ENCODE assay signal across 8 cellular contexts in the genomic region with DNA sequence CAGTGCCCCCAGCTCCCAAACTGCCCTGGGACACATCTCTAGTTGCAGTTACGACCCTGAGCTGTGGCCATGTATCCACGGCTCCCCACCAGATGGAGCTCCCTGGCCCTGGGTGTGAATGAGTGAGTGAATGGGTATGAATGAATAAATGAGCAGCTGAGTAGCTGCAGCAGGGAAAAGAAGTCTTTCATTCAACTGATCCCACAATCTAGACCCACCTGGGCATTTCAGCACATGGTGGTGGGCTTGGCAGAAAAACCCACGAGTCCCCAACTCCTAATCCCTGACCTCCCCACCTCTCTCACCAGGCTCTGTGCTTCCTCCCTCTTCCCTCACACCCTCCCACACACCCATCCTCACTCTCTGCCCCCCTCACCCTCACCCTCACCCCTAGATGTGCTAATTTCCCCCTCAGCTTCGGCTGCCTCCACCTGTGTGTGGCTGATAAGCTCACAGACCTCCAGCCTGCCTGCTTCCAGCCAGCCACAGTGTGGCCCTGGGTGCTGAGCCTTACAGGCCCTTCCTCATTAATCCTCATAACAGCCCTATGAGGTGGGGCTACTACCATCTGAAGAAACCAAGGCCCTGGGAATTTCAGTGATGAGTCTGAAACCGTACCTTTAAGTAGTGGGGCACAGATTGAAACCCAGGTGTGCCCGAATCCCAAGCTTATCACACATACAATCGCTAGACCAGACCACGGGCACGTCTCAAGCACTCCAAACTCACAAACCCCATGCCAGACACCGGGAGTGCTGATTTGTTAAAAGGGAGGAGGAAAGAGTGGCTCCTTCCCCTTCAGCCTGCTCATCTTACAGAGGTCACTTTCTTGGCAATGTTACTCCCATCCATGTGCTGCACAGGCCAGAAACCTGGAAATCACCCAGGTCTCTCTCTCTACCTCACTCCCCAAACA. TPM values are rescaled to one million over a fixed set of nuclear protein-coding genes. Genes with fewer than 3 reads are reported as not detected.
DNase-seq lines count a peak whose midpoint lies in the region; ATAC-seq and TF ChIP-seq lines count a peak whose summit lies in the region.

No MANE protein-coding gene starts in this region.

- H3K27ac Mint-ChIP-seq in glutamatergic neuron (ENCODE audit: unreplicated experiment) = peak overlapping the region; percentile 59

- no peak overlapping the region for H2AFZ ChIP-seq in mammary epithelial cell (ENCODE audit: low read depth, low read length)

- dilution Hi-C loops in mammary epithelial cell (cut with HindIII; ENCODE audit: low sequenced_read_pairs) = no loop called here

- H3K27me3 Mint-ChIP-seq in glutamatergic neuron (ENCODE audit: unreplicated experiment) = peaks cover 14% of the 10 kb centered on the region

- peak overlapping the region; percentile 42 to 89 for H3K27ac ChIP-seq in breast epithelium
- H3K27ac ChIP-seq in mammary epithelial cell (ENCODE audit: insufficient read depth, low read depth, low read length) = no peak overlapping the region
- peak overlapping the region; percentile 72 to 84 for H3K27ac ChIP-seq in uterus
- H3K27ac ChIP-seq in suprapubic skin = no peak overlapping the region

- peaks cover 16% of the 10 kb centered on the region for H3K4me1 Mint-ChIP-seq in glutamatergic neuron (ENCODE audit: low read depth, unreplicated experiment)

- H3K4me1 ChIP-seq in breast epithelium (peaks cover 4 to 11% of the 10 kb centered on the region in 2 donors), mammary epithelial cell (ENCODE audit: insufficient read depth, low read length) (peaks cover 4% of the 10 kb centered on the region), uterus (peaks cover 12 to 34% of the 10 kb centered on the region in 2 donors), suprapubic skin (peaks cover 53% of the 10 kb centered on the region)

- 64% methylated on average over 10 of the region's 10 CpGs for WGBS in mammary epithelial cell (ENCODE audit: low coverage, missing lambda C conversion rate)
- 62% methylated on average over 10 of the region's 10 CpGs for WGBS in suprapubic skin

- in situ Hi-C loops in mammary epithelial cell (cut with MboI; ENCODE audit: low sequenced_read_pairs in 2 of 2) = no loop called here

- no peaks in the 10 kb centered on the region for H3K27me3 ChIP-seq in breast epithelium
- no peaks in the 10 kb centered on the region for H3K27me3 ChIP-seq in mammary epithelial cell (ENCODE audit: insufficient read depth, low read length)
- H3K27me3 ChIP-seq in uterus = no peaks in the 10 kb centered on the region
- no peaks in the 10 kb centered on the region for H3K27me3 ChIP-seq in suprapubic skin

- TF ChIP-seq EP300 in suprapubic skin (IDR thresholded peaks at IDR 0.05) = no peak

- intact Hi-C loops in breast epithelium (cut with DNase I; ENCODE audit: low total_unique reads) (no loop called here), mammary epithelial cell (cut with micrococcal nuclease) (no loop called here), uterus (cut with DNase I; ENCODE audit: low total_unique reads) (no loop called here)

- no peak for ATAC-seq in GM18520 (IDR thresholded peaks at IDR 0.05; ENCODE audit: unreplicated experiment)

- H3K36me3 ChIP-seq in breast epithelium (no peaks in the 10 kb centered on the region), mammary epithelial cell (ENCODE audit: insufficient read depth, low read length) (peaks cover 3% of the 10 kb centered on the region), uterus (no peaks in the 10 kb centered on the region), suprapubic skin (peaks cover 7% of the 10 kb centered on the region)

- no TSS peak for BruUV-seq in mammary epithelial cell (replicated peaks; lab: Mats Ljungman, UMichigan)

- H3K9ac ChIP-seq in mammary epithelial cell (ENCODE audit: insufficient read depth, low read length) = no peak overlapping the region

- peaks cover 27% of the 10 kb centered on the region for H3K79me2 ChIP-seq in mammary epithelial cell (ENCODE audit: insufficient read depth, low read length)

- peak overlapping the region; percentile 23 for H3K4me3 Mint-ChIP-seq in glutamatergic neuron (ENCODE audit: unreplicated experiment)

- H3K36me3 Mint-ChIP-seq in glutamatergic neuron (ENCODE audit: unreplicated experiment) = no peaks in the 10 kb centered on the region

- H4K20me1 ChIP-seq in mammary epithelial cell (ENCODE audit: insufficient read depth, low read length) = no peaks in the 10 kb centered on the region

- no peak overlapping the region for H3K4me3 ChIP-seq in breast epithelium
- H3K4me3 ChIP-seq in mammary epithelial cell (replicated peaks in 1 of 3; ENCODE audit: insufficient read depth in 1 of 3, low read depth in 2 of 3, low read length in 3 of 3) = no peak overlapping the region
- H3K4me3 ChIP-seq in uterus = no peak overlapping the region
- H3K4me3 ChIP-seq in suprapubic skin = no peak overlapping the region

- H3K9me3 ChIP-seq in breast epithelium (no peaks in the 10 kb centered on the region), mammary epithelial cell (replicated peaks; ENCODE audit: insufficient read depth, low read length) (no peaks in the 10 kb centered on the region), uterus (no peaks in the 10 kb centered on the region), suprapubic skin (no peaks in the 10 kb centered on the region)

- H3K4me2 ChIP-seq in mammary epithelial cell (ENCODE audit: insufficient read depth, low read depth, low read length) = no peak overlapping the region

- no peak for DNase-seq in breast epithelium (ENCODE audit: low spot score in 2 of 2)
- no peak for DNase-seq in mammary epithelial cell
- DNase-seq in UCSD-AML1 (lab: John Stamatoyannopoulos, UW; ENCODE audit: unreplicated experiment) = peak; percentile 20
- no peak for DNase-seq in glutamatergic neuron
- DNase-seq in uterus = peak in 1 of 2 donors; percentile 55
- DNase-seq in suprapubic skin (ENCODE audit: low spot score in 2 of 2) = no peak
- no peak for DNase-seq in NCI-H1930 (lab: John Stamatoyannopoulos, UW)

- H3K9me3 Mint-ChIP-seq in glutamatergic neuron (ENCODE audit: unreplicated experiment) = peaks cover 16% of the 10 kb centered on the region

- TF ChIP-seq POLR2A in breast epithelium (IDR thresholded peaks at IDR 0.05) = no peak
- TF ChIP-seq POLR2A in uterus (IDR thresholded peaks at IDR 0.05) = no peak
- TF ChIP-seq POLR2A in suprapubic skin (IDR thresholded peaks at IDR 0.05) = no peak

- TF ChIP-seq CTCF in breast epithelium (IDR thresholded peaks at IDR 0.05) = no peak
- peak in 1 of 2 donors; percentile 13 for TF ChIP-seq CTCF in mammary epithelial cell (conservative IDR thresholded peaks at IDR 0.05 in 1 of 2, IDR thresholded peaks at IDR 0.05 in 1 of 2; ENCODE audit: extremely low read depth in 1 of 2, insufficient read depth in 1 of 2, low read depth in 1 of 2, low read length in 2 of 2)
- TF ChIP-seq CTCF in glutamatergic neuron (IDR thresholded peaks at IDR 0.05; ENCODE audit: partially characterized antibody, unreplicated experiment) = no peak
- TF ChIP-seq CTCF in uterus (IDR thresholded peaks at IDR 0.05) = peak in 1 of 4 experiments; percentile 17
- no peak for TF ChIP-seq CTCF in suprapubic skin (IDR thresholded peaks at IDR 0.05)

- CTCF ChIA-PET in mammary epithelial cell (lab: Charles Lee; ENCODE audit: low non-redundant PET) = interaction anchor here (0.6 kb wide), 1 partner anchor 231 kb away, joined by 8 read pairs; no protein-coding TSS in a partner anchor

RNA-seq across cellular contexts. Expression of gene ATP6V1F, which starts 2.2 kb away (rescaled TPM):
- total RNA-seq in breast epithelium (100 to 1,000 TPM; 117 to 174 (median 127) TPM), mammary epithelial cell (100 to 1,000 TPM in 1 of 2 donors, 10 to 100 TPM in 1; 83.7 to 171 TPM), glutamatergic neuron (ENCODE audit: unreplicated experiment) (133 TPM), uterus (100 to 1,000 TPM in 1 of 4 donors, 10 to 100 TPM in 3; 31.2 to 137 (median 61.3) TPM), suprapubic skin (100 to 1,000 TPM in 3 of 4 donors, 10 to 100 TPM in 1; 78.4 to 165 (median 148) TPM)
- polyA plus RNA-seq in mammary epithelial cell = 304 TPM
- 81.7 TPM for polyA minus RNA-seq in mammary epithelial cell

RNA-seq across cellular contexts. Expression of gene FLNC, which starts 30.2 kb away (rescaled TPM):
- 1 to 10 TPM; 5.1 to 7.5 (median 6.0) TPM for total RNA-seq in breast epithelium
- 1 to 10 TPM; 1.8 to 1.9 TPM for total RNA-seq in mammary epithelial cell
- polyA plus RNA-seq in mammary epithelial cell = 0.03 TPM
- 0.52 TPM for polyA minus RNA-seq in mammary epithelial cell
- 241 TPM for total RNA-seq in glutamatergic neuron (ENCODE audit: unreplicated experiment)
- 100 to 1,000 TPM in 2 of 4 donors, 10 to 100 TPM in 2; 16.5 to 126 (median 105) TPM for total RNA-seq in uterus
- total RNA-seq in suprapubic skin = 1 to 10 TPM; 3.8 to 5.1 (median 4.3) TPM

RNA-seq across cellular contexts. Expression of gene KCP, which starts 50.1 kb away (rescaled TPM):
- total RNA-seq in breast epithelium (1 to 10 TPM in 1 of 3 donors, under 1 TPM in 2; 0.33 to 2.2 (median 0.88) TPM), mammary epithelial cell (under 1 TPM in 1 of 2 donors, not detected in 1; 0.50 TPM), glutamatergic neuron (ENCODE audit: unreplicated experiment) (2.2 TPM), uterus (1 to 10 TPM in 1 of 4 donors, under 1 TPM in 1, not detected in 2; 0.18 to 3.5 TPM), suprapubic skin (under 1 TPM; 0.17 to 0.57 (median 0.36) TPM)
- 0.20 TPM for polyA plus RNA-seq in mammary epithelial cell
- polyA minus RNA-seq in mammary epithelial cell = not detected

Comparison
In these comparisons a context has a peak if more than half of its experiments do, and no peak if none do; other contexts are left out.
1. H3K27ac ChIP-seq: peak in breast epithelium (2 of 2) and uterus (2 of 2); none in mammary epithelial cell (single experiment) and suprapubic skin (single experiment).